In the genomic region with DNA sequence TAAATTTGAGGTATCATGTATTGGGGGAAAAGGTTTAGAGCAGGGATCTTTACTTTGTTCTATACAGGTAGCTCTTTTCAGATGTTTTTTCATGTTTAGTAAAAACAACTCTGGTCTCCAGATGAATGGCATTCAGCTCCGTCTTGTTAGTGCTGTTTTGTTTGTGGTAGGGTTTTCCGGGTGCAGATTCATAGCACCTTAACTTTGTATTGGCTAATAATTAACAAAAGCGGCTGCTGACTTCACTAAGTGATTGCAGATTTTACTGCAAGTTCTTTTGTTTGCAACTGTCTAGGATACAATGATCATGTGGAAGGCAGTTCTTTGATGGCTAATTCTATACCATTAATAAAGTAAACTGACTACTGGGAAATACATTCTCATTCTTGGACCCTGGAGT, we compare ENCODE assay signal across 15 cellular contexts. TPM values are rescaled to one million over a fixed set of nuclear protein-coding genes. Genes with fewer than 3 reads are reported as not detected.
A peak's percentile ranks its signal among the peaks of the same experiment; 100 is the strongest.
DNase-seq lines count a peak whose midpoint lies in the region; ATAC-seq and TF ChIP-seq lines count a peak whose summit lies in the region.
"Had no signal": no experiment of that assay in that cellular context is flagged by ENCODE, and none has a peak within 500 bp of the region (broad histone marks: within the 10 kb centered on the region; RNA-seq: fewer than 3 reads in every experiment).

No MANE protein-coding gene starts in this region.

- H3K4me3 Mint-ChIP-seq in activated naive CD4-positive, alpha-beta T cell treated with anti-CD3 and anti-CD28 coated beads, Interleukin-2, amount 10 ng/mL, durations not matched to agents 7 days and 5 days: no peak overlapping the region
- H3K4me3 Mint-ChIP-seq: GM23338 had no signal

- no peak overlapping the region for H3K27ac Mint-ChIP-seq in activated naive CD4-positive, alpha-beta T cell treated with anti-CD3 and anti-CD28 coated beads, Interleukin-2, amount 10 ng/mL, durations not matched to agents 7 days and 5 days
- H3K27ac Mint-ChIP-seq: GM23338 had no signal

- H3K4me1 Mint-ChIP-seq in activated naive CD4-positive, alpha-beta T cell treated with anti-CD3 and anti-CD28 coated beads, Interleukin-2, amount 10 ng/mL, durations not matched to agents 7 days and 5 days: no peaks in the 10 kb centered on the region

- intact Hi-C loops in left ventricle myocardium inferior (cut with micrococcal nuclease): no loop called here

- H3K36me3 Mint-ChIP-seq in activated naive CD4-positive, alpha-beta T cell treated with anti-CD3 and anti-CD28 coated beads, Interleukin-2, amount 10 ng/mL, durations not matched to agents 7 days and 5 days: no peaks in the 10 kb centered on the region

- CTCF ChIA-PET in activated naive CD4-positive, alpha-beta T cell treated with anti-CD3 and anti-CD28 coated beads, Interleukin-2, amount 10 ng/mL, durations not matched to agents 7 days and 5 days (lab: Charles Lee): no interaction called here

- H3K36me3 ChIP-seq in left ventricle myocardium inferior: no peaks in the 10 kb centered on the region
- H3K36me3 ChIP-seq: left lung, uterus had no signal

- DNase-seq in DMS53 (lab: John Stamatoyannopoulos, UW) (peak; percentile 96), SW480 (ENCODE audit: low spot score) (peak; percentile 87), iPS-NIHi11 (ENCODE audit: low spot score) (no peak), left ventricle myocardium inferior (no peak), NOMO-1 treated with DMSO at 0.1 percent for 48 hours (lab: John Stamatoyannopoulos, UW; ENCODE audit: unreplicated experiment) (no peak)
- no peak for DNase-seq in activated naive CD4-positive, alpha-beta T cell treated with anti-CD3 and anti-CD28 coated beads, Interleukin-2, amount 10 ng/mL, durations not matched to agents 7 days and 5 days
- DNase-seq: activated CD8-positive, alpha-beta memory T cell treated with anti-CD3 and anti-CD28 coated beads, Interleukin-2, amount 50 U/mL, for 4 hours; erythroblast; left lung; NCI-H345; uterus had no signal

- no peaks in the 10 kb centered on the region for H3K9me3 ChIP-seq in left ventricle myocardium inferior (replicated peaks)
- H3K9me3 ChIP-seq: left lung, uterus had no signal

- TF ChIP-seq CTCF in left ventricle myocardium inferior (IDR thresholded peaks at IDR 0.05; ENCODE audit: borderline replicate concordance): no peak

- peaks cover 21% of the 10 kb centered on the region for H3K27me3 Mint-ChIP-seq in activated naive CD4-positive, alpha-beta T cell treated with anti-CD3 and anti-CD28 coated beads, Interleukin-2, amount 10 ng/mL, durations not matched to agents 7 days and 5 days

- peaks cover 21% of the 10 kb centered on the region for H3K4me1 ChIP-seq in left ventricle myocardium inferior

- ATAC-seq in GM21390 (IDR thresholded peaks at IDR 0.05; ENCODE audit: unreplicated experiment) (peak; percentile 25), HG03097 (IDR thresholded peaks at IDR 0.05; ENCODE audit: low FRiP score, unreplicated experiment) (peak; percentile 30)
- ATAC-seq: GM23338, left lung had no signal

- H3K4me3 ChIP-seq in left ventricle myocardium inferior: no peak overlapping the region
- H3K4me3 ChIP-seq: GM23338, left lung, uterus had no signal

- H3K27me3 ChIP-seq in left ventricle myocardium inferior (ENCODE audit: low read depth): no peaks in the 10 kb centered on the region
- H3K27me3 ChIP-seq: left lung, uterus had no signal

- H3K27ac ChIP-seq in left ventricle myocardium inferior (replicated peaks): no peak overlapping the region
- H3K27ac ChIP-seq: KMS-11, left lung, uterus had no signal

- H3K9me3 Mint-ChIP-seq in activated naive CD4-positive, alpha-beta T cell treated with anti-CD3 and anti-CD28 coated beads, Interleukin-2, amount 10 ng/mL, durations not matched to agents 7 days and 5 days: no peaks in the 10 kb centered on the region
- H3K9me3 Mint-ChIP-seq: GM23338 had no signal

RNA-seq across cellular contexts. Expression of a gene that starts 32.2 kb away (rescaled TPM):
- total RNA-seq in left ventricle myocardium inferior: 33.4 TPM

RNA-seq across cellular contexts. Expression of a gene that starts 38.4 kb away (rescaled TPM):
- total RNA-seq in left ventricle myocardium inferior: 67.4 TPM

Comparison
In these comparisons a context has a peak if more than half of its experiments do, and no peak if none do; other contexts are left out.
1. DNase-seq: peak in DMS53 (single experiment) and SW480 (single experiment); none in iPS-NIHi11 (single experiment), left ventricle myocardium inferior (single experiment), activated naive CD4-positive, alpha-beta T cell treated with anti-CD3 and anti-CD28 coated beads, Interleukin-2, amount 10 ng/mL, durations not matched to agents 7 days and 5 days (single experiment) and NOMO-1 treated with DMSO at 0.1 percent for 48 hours (single experiment).